ENCODE assay signal across 8 cellular contexts in the genomic region with DNA sequence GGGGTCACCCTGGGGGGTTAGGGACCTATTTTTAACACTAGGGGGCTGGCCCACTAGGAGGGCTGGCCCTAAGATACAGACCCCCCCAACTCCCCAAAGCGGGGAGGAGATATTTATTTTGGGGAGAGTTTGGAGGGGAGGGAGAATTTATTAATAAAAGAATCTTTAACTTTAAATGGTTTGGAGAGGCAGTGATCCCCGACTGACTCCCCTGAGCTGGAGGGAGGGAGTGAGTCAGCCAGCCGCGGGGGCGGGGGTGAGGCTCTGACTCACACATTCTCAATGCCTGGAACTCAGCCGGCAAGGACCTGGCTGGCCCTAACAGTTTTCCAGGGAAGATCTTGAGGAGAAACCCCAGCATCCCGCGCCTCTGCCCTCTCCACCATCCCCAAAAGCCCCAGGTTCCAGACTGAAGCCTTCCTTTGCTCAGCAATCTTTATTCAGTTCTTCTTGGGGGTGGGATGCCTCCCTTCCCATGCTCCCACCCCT. TPM values are rescaled to one million over a fixed set of nuclear protein-coding genes. Genes with fewer than 3 reads are reported as not detected.
A peak's percentile ranks its signal among the peaks of the same experiment; 100 is the strongest.
DNase-seq lines count a peak whose midpoint lies in the region; ATAC-seq, FAIRE-seq and TF ChIP-seq lines count a peak whose summit lies in the region.

No MANE protein-coding gene starts in this region.

- ATAC-seq in HG03097 (IDR thresholded peaks at IDR 0.05; ENCODE audit: low FRiP score, unreplicated experiment): no peak

- peaks cover 27% of the 10 kb centered on the region for H3K4me1 ChIP-seq in neuron (ENCODE audit: insufficient read depth, low read length)

- no peaks in the 10 kb centered on the region for H3K9me3 Mint-ChIP-seq in stimulated activated naive CD8-positive, alpha-beta T cell treated with anti-CD3 and anti-CD28 coated beads, Interleukin-15, Interleukin-2, amounts not matched to agents 100 ng/mL and 50 ng/mL, for 24 hours

- no peaks in the 10 kb centered on the region for H3K9me3 ChIP-seq in neuron (ENCODE audit: low read length)

- H3K4me3 ChIP-seq in fibroblast of mammary gland (ENCODE audit: control insufficient read depth, low read depth, low read length): peak overlapping the region; percentile 74
- H3K4me3 ChIP-seq in neuron (ENCODE audit: low read length): peak overlapping the region; percentile 42

- peaks cover 2% of the 10 kb centered on the region for H3K27me3 ChIP-seq in neuron (ENCODE audit: insufficient read depth, low read length)

- H3K36me3 ChIP-seq in neuron (ENCODE audit: insufficient read depth, low read length): peaks cover 19% of the 10 kb centered on the region

- FAIRE-seq in GM12892 (lab: Jason Lieb, UNC): peak; percentile 58

- H3K4me3 Mint-ChIP-seq in stimulated activated naive CD8-positive, alpha-beta T cell treated with anti-CD3 and anti-CD28 coated beads, Interleukin-15, Interleukin-2, amounts not matched to agents 100 ng/mL and 50 ng/mL, for 24 hours: peak overlapping the region; percentile 85

- no peak for TF ChIP-seq POLR2A in GM12892 (IDR thresholded peaks at IDR 0.05; ENCODE audit: low read depth, low read length)

- DNase-seq in GM12892 (ENCODE audit: insufficient read length): no peak
- peak; percentile 95 for DNase-seq in RKO (ENCODE audit: low spot score)
- peak; percentile 76 for DNase-seq in activated effector memory CD4-positive, alpha-beta T cell treated with Interleukin-2 at 50 U/mL for 16 hours
- DNase-seq in fibroblast of mammary gland (ENCODE audit: low read depth): peak; percentile 96
- DNase-seq in cerebellar nuclear complex (lab: John Stamatoyannopoulos, UW): no peak

- peak overlapping the region; percentile 97 for H3K27ac Mint-ChIP-seq in stimulated activated naive CD8-positive, alpha-beta T cell treated with anti-CD3 and anti-CD28 coated beads, Interleukin-15, Interleukin-2, amounts not matched to agents 100 ng/mL and 50 ng/mL, for 24 hours

- TF ChIP-seq CTCF in fibroblast of mammary gland (conservative IDR thresholded peaks at IDR 0.05; ENCODE audit: control insufficient read depth, insufficient read depth, low read depth, low read length): no peak

- no peak overlapping the region for H2AFZ ChIP-seq in neuron (ENCODE audit: low read depth, low read length)

- H3K27me3 Mint-ChIP-seq in stimulated activated naive CD8-positive, alpha-beta T cell treated with anti-CD3 and anti-CD28 coated beads, Interleukin-15, Interleukin-2, amounts not matched to agents 100 ng/mL and 50 ng/mL, for 24 hours: no peaks in the 10 kb centered on the region

- peaks cover 19% of the 10 kb centered on the region for H3K36me3 Mint-ChIP-seq in stimulated activated naive CD8-positive, alpha-beta T cell treated with anti-CD3 and anti-CD28 coated beads, Interleukin-15, Interleukin-2, amounts not matched to agents 100 ng/mL and 50 ng/mL, for 24 hours (ENCODE audit: low read depth)

- H3K4me1 Mint-ChIP-seq in stimulated activated naive CD8-positive, alpha-beta T cell treated with anti-CD3 and anti-CD28 coated beads, Interleukin-15, Interleukin-2, amounts not matched to agents 100 ng/mL and 50 ng/mL, for 24 hours (ENCODE audit: low read depth): peaks cover 52% of the 10 kb centered on the region

RNA-seq across cellular contexts. Expression of a gene that starts 1.5 kb away (rescaled TPM):
- 15.2 TPM for polyA plus RNA-seq in GM12892 (2012; ENCODE audit: missing spikeins)

RNA-seq across cellular contexts. Expression of a gene that starts 1.6 kb away (rescaled TPM):
- 19.5 TPM for polyA plus RNA-seq in GM12892 (2012; ENCODE audit: missing spikeins)

RNA-seq across cellular contexts. Expression of a gene that starts 2.1 kb away (rescaled TPM):
- 0.66 TPM for polyA plus RNA-seq in GM12892 (2012; ENCODE audit: missing spikeins)

RNA-seq across cellular contexts. Expression of a gene that starts 4.3 kb away (rescaled TPM):
- not detected for polyA plus RNA-seq in GM12892 (2012; ENCODE audit: missing spikeins)

RNA-seq across cellular contexts. Expression of a gene that starts 9.5 kb away (rescaled TPM):
- not detected for polyA plus RNA-seq in GM12892 (2012; ENCODE audit: missing spikeins)

Comparison
In these comparisons a context has a peak if more than half of its experiments do, and no peak if none do; other contexts are left out.
1. DNase-seq: peak in RKO (single experiment), activated effector memory CD4-positive, alpha-beta T cell treated with Interleukin-2 at 50 U/mL for 16 hours (single experiment) and fibroblast of mammary gland (single experiment); none in GM12892 (single experiment) and cerebellar nuclear complex (0 of 2).